In the genomic region with DNA sequence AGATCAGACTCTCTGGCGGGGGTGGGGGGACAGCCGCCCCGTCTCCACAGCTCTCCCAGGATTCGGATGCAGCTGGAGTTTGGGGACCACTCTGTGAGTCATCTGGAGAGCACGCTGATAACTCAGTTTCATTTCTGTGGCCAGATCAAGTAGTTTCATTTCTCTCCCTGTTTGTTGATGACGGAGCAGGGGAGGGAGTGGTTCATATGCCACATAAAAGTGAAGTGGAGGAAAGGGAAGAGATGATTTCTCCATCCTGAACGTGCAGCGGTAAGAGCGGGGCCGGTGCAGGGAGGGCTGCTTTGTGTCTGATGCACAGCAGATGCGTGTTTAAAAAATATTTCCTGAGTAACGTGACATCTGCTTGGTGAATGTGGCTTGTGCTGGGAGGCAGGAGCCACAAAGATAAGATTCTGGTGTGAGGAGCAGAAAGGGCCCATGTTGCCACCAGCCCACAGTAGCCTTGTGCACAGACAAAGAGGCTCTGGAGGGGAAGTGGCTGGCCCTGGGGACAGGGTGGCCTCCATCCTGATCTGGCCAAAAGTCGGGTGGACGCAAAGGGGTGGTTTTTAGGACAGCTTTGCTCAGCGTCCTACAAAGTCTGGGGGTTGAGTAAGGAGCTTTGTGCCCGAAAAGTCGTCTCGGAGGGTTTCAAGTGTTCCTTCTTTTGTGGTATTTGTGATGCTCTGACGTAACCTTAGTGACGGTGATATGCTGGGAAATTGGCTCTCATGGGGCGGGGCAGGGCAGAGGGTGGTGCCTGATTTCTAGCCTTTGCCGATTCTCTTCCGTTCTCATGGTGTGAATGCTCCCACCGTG, we compare ENCODE assay signal across 8 cellular contexts. TPM values are rescaled to one million over a fixed set of nuclear protein-coding genes. Genes with fewer than 3 reads are reported as not detected.
DNase-seq lines count a peak whose midpoint lies in the region; ATAC-seq and TF ChIP-seq lines count a peak whose summit lies in the region.

A gene with protein sequence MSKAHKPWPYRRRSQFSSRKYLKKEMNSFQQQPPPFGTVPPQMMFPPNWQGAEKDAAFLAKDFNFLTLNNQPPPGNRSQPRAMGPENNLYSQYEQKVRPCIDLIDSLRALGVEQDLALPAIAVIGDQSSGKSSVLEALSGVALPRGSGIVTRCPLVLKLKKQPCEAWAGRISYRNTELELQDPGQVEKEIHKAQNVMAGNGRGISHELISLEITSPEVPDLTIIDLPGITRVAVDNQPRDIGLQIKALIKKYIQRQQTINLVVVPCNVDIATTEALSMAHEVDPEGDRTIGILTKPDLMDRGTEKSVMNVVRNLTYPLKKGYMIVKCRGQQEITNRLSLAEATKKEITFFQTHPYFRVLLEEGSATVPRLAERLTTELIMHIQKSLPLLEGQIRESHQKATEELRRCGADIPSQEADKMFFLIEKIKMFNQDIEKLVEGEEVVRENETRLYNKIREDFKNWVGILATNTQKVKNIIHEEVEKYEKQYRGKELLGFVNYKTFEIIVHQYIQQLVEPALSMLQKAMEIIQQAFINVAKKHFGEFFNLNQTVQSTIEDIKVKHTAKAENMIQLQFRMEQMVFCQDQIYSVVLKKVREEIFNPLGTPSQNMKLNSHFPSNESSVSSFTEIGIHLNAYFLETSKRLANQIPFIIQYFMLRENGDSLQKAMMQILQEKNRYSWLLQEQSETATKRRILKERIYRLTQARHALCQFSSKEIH (plus strand): TSS at position 242 of the 819 bp plus-strand sequence. CDS start 14,880 bp downstream, outside the sequence.

- peaks cover 19% of the 10 kb centered on the region for H3K36me3 Mint-ChIP-seq in Calu3 (ENCODE audit: insufficient read depth, unreplicated experiment)
- peaks cover 3% of the 10 kb centered on the region for H3K36me3 Mint-ChIP-seq in activated CD4-positive, alpha-beta memory T cell treated with anti-CD3 and anti-CD28 coated beads for 36 hours

- H3K9me3 ChIP-seq in endocrine pancreas (ENCODE audit: control insufficient read depth, low read length) (no peaks in the 10 kb centered on the region), thoracic aorta (no peaks in the 10 kb centered on the region)

- H3K4me3 ChIP-seq in endocrine pancreas (ENCODE audit: control insufficient read depth, insufficient read depth, low read length) (peak within 1 kb of the TSS; percentile 30), thoracic aorta (peak within 1 kb of the TSS; percentile 59)

- peak; percentile 43 for DNase-seq in Calu3
- peak; percentile 74 to 76 for DNase-seq in Kasumi-1 (lab: John Stamatoyannopoulos, UW)
- DNase-seq in activated CD4-positive, alpha-beta memory T cell treated with anti-CD3 and anti-CD28 coated beads for 36 hours, result peak; percentile 88
- DNase-seq in non-pigmented ciliary epithelial cell (ENCODE audit: low read depth), result peak; percentile 45
- DNase-seq in thoracic aorta (ENCODE audit: low spot score), result no peak
- DNase-seq in NCI-H2196 treated with DMSO at 0.1 percent for 48 hours (lab: John Stamatoyannopoulos, UW; ENCODE audit: unreplicated experiment), result no peak

- POLR2A ChIA-PET in activated CD4-positive, alpha-beta memory T cell treated with anti-CD3 and anti-CD28 coated beads for 36 hours (lab: Charles Lee), result interaction anchor here (0.9 to 1.9 kb wide), 2 partner anchors 8 to 65 kb away, joined by 3 to 6 read pairs; no protein-coding TSS in a partner anchor

- CTCF ChIA-PET in Calu3 (lab: Charles Lee), result interaction anchor here (0.9 to 2.1 kb wide), 2 partner anchors 79 kb away, joined by 3 to 55 read pairs; no protein-coding TSS in a partner anchor
- CTCF ChIA-PET in activated CD4-positive, alpha-beta memory T cell treated with anti-CD3 and anti-CD28 coated beads for 36 hours (lab: Charles Lee), result interaction anchor here (0.7 kb wide), 1 partner anchor 13 kb away, joined by 3 read pairs; no protein-coding TSS in a partner anchor

- H3K4me3 Mint-ChIP-seq in Calu3 (ENCODE audit: low read depth, unreplicated experiment), result peak within 1 kb of the TSS; percentile 64
- H3K4me3 Mint-ChIP-seq in activated CD4-positive, alpha-beta memory T cell treated with anti-CD3 and anti-CD28 coated beads for 36 hours, result peak within 1 kb of the TSS; percentile 84

- H3K27me3 ChIP-seq in endocrine pancreas (ENCODE audit: control insufficient read depth, insufficient read depth, low read length) (no peaks in the 10 kb centered on the region), thoracic aorta (replicated peaks; ENCODE audit: insufficient read depth) (no peaks in the 10 kb centered on the region)

- TSS peak; percentile 58 for BruUV-seq in Calu3 (replicated peaks; lab: Mats Ljungman, UMichigan)

- ATAC-seq in GM21367 (IDR thresholded peaks at IDR 0.05; ENCODE audit: unreplicated experiment) (peak; percentile 45), thoracic aorta (ENCODE audit: insufficient number of reproducible peaks, low FRiP score, low read depth) (no peak)

- peak within 1 kb of the TSS; percentile 79 for H3K27ac Mint-ChIP-seq in Calu3 (ENCODE audit: unreplicated experiment)
- peak within 1 kb of the TSS; percentile 95 for H3K27ac Mint-ChIP-seq in activated CD4-positive, alpha-beta memory T cell treated with anti-CD3 and anti-CD28 coated beads for 36 hours

- peaks cover 23% of the 10 kb centered on the region for H3K4me1 Mint-ChIP-seq in Calu3 (ENCODE audit: low read depth, unreplicated experiment)
- peaks cover 48% of the 10 kb centered on the region for H3K4me1 Mint-ChIP-seq in activated CD4-positive, alpha-beta memory T cell treated with anti-CD3 and anti-CD28 coated beads for 36 hours (ENCODE audit: low read depth)

- H3K9ac ChIP-seq in endocrine pancreas (ENCODE audit: control insufficient read depth, insufficient read depth, low read length), result peak within 1 kb of the TSS; percentile 19

- peak within 1 kb of the TSS in 1 of 2 donors; percentile 26 for H3K27ac ChIP-seq in thoracic aorta

- H3K4me1 ChIP-seq in endocrine pancreas (ENCODE audit: control insufficient read depth, insufficient read depth, low read length), result no peaks in the 10 kb centered on the region
- no peaks in the 10 kb centered on the region for H3K4me1 ChIP-seq in thoracic aorta (ENCODE audit: control insufficient read depth in 1 of 2, low read depth in 2 of 2)

- H3K9me3 Mint-ChIP-seq in Calu3 (ENCODE audit: low read depth, unreplicated experiment), result no peaks in the 10 kb centered on the region
- H3K9me3 Mint-ChIP-seq in activated CD4-positive, alpha-beta memory T cell treated with anti-CD3 and anti-CD28 coated beads for 36 hours, result peaks cover 2% of the 10 kb centered on the region

- intact Hi-C loops in Calu3 (cut with micrococcal nuclease; ENCODE audit: unreplicated experiment), result loop anchor here (5.0 kb wide), 2 partner anchors 190 to 240 kb away; no protein-coding TSS in a partner anchor
- intact Hi-C loops in activated CD4-positive, alpha-beta memory T cell treated with anti-CD3 and anti-CD28 coated beads for 36 hours (cut with micrococcal nuclease), result loop anchor here (1.0 to 10.0 kb wide), 3 partner anchors 64 to 203 kb away; partner anchors contain the start of gene MX1

- TF ChIP-seq CTCF in Calu3 (IDR thresholded peaks at IDR 0.05; ENCODE audit: unreplicated experiment) (no peak), thoracic aorta (IDR thresholded peaks at IDR 0.05) (no peak)

- H3K27me3 Mint-ChIP-seq in Calu3 (ENCODE audit: unreplicated experiment), result no peaks in the 10 kb centered on the region
- no peaks in the 10 kb centered on the region for H3K27me3 Mint-ChIP-seq in activated CD4-positive, alpha-beta memory T cell treated with anti-CD3 and anti-CD28 coated beads for 36 hours

- no peaks in the 10 kb centered on the region for H3K36me3 ChIP-seq in endocrine pancreas (ENCODE audit: control insufficient read depth, insufficient read depth, low read length)
- no peaks in the 10 kb centered on the region for H3K36me3 ChIP-seq in thoracic aorta

RNA-seq across cellular contexts. Expression of the gene that starts here (rescaled TPM):
- total RNA-seq in Calu3 (2022), result 17.6 and 65.2 TPM in 2 replicates
- 10 to 100 TPM; 25.3 to 26.9 TPM for total RNA-seq in activated CD4-positive, alpha-beta memory T cell treated with anti-CD3 and anti-CD28 coated beads for 36 hours
- total RNA-seq in thoracic aorta, result 10 to 100 TPM; 22.4 to 22.9 TPM

Comparison
In these comparisons a context has a peak if more than half of its experiments do, and no peak if none do; other contexts are left out.
1. DNase-seq: peak in Calu3 (single experiment), Kasumi-1 (2 of 2), activated CD4-positive, alpha-beta memory T cell treated with anti-CD3 and anti-CD28 coated beads for 36 hours (single experiment) and non-pigmented ciliary epithelial cell (single experiment); none in thoracic aorta (single experiment) and NCI-H2196 treated with DMSO at 0.1 percent for 48 hours (single experiment).